In the genomic region with DNA sequence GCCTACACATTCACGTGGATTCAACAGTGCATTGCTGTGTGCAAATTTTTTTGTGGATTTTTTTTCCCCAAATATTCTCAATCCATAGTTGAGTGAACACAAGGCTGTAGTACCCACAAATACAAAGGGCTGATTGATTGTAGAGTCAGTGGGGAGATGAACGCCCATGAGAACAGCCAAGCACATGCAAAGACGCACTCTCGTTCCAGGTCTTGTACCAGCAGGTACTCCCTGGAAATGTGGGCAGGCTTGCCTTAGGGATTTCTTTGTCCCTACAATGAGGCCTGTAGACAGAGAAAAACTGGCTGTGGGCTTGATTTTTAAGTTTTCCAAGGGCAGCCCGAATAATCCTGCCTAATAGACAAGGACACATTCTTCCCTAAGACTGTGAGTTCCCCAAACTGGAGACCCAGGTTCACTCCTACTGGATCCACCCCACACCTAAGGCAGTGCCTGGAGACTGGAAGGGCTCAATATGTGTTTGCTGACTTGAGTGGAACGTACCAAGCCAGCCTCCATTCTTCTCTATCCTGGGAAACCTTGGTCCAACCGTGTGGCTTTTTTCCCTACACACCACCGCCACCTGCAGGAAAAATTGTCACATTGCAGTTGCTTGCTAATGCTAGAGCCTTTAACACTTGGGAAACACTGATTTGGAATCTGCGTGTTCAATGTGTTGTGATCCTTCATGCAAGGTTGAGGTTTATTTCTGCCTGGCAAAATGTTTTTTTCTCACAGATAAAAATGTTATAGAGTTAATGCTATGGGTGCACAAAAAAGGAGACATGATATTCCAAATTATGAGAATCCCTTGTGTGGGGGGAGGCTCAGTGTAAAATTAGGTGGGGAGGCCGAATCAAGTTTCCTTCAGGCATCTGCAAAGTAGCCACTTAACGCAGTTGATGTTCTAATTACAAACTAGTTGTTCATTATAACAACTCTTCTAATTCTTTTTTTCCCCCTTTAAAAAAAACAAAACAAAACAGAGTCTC, we compare ENCODE assay signal across 8 cellular contexts. TPM values are rescaled to one million over a fixed set of nuclear protein-coding genes. Genes with fewer than 3 reads are reported as not detected.
A peak's percentile ranks its signal among the peaks of the same experiment; 100 is the strongest.
DNase-seq lines count a peak whose midpoint lies in the region; ATAC-seq, FAIRE-seq and TF ChIP-seq lines count a peak whose summit lies in the region.

No MANE protein-coding gene starts in this region.

- no peak overlapping the region for H3K27ac Mint-ChIP-seq in activated naive CD8-positive, alpha-beta T cell treated with anti-CD3 and anti-CD28 coated beads, Interleukin-2, amount 50 U/mL, for 24 hours
- no peak overlapping the region for H3K27ac Mint-ChIP-seq in activated naive CD8-positive, alpha-beta T cell treated with anti-CD3 and anti-CD28 coated beads for 36 hours

- CTCF ChIA-PET in GM12878 (lab: Yijun Ruan, JAX): interaction anchor here (0.7 to 2.4 kb wide), 10 partner anchors 14 to 363 kb away, joined by 3 to 32 read pairs (median 4); no protein-coding TSS in a partner anchor

- no peak overlapping the region for H2AFZ ChIP-seq in GM12878 (ENCODE audit: control insufficient read depth, low read depth, low read length)

- RAD21 ChIA-PET in GM12878 (lab: Charles Lee; ENCODE audit: unreplicated experiment): interaction anchor here (1.1 to 2.3 kb wide), 5 partner anchors 48 to 602 kb away, joined by 3 to 16 read pairs (median 5); no protein-coding TSS in a partner anchor

- SMC1A ChIA-PET in GM12878 (lab: Charles Lee; ENCODE audit: uncharacterized antibody, unreplicated experiment): interaction anchor here (0.8 to 2.5 kb wide), 8 partner anchors 8 to 602 kb away, joined by 3 to 18 read pairs (median 4); no protein-coding TSS in a partner anchor

- in situ Hi-C loops in GM12878 (cut with MboI): loop anchor here (5.0 to 10.0 kb wide), 3 partner anchors 294 to 751 kb away; no protein-coding TSS in a partner anchor

- POLR2A ChIA-PET in GM12878 (lab: Charles Lee): interaction anchor here (0.9 kb wide), 1 partner anchor 292 kb away, joined by 5 read pairs; no protein-coding TSS in a partner anchor

- no peaks in the 10 kb centered on the region for H3K36me3 Mint-ChIP-seq in activated naive CD8-positive, alpha-beta T cell treated with anti-CD3 and anti-CD28 coated beads, Interleukin-2, amount 50 U/mL, for 24 hours (ENCODE audit: low read depth)
- no peaks in the 10 kb centered on the region for H3K36me3 Mint-ChIP-seq in activated naive CD8-positive, alpha-beta T cell treated with anti-CD3 and anti-CD28 coated beads for 36 hours

- H3K4me1 Mint-ChIP-seq in activated naive CD8-positive, alpha-beta T cell treated with anti-CD3 and anti-CD28 coated beads, Interleukin-2, amount 50 U/mL, for 24 hours: no peaks in the 10 kb centered on the region
- H3K4me1 Mint-ChIP-seq in activated naive CD8-positive, alpha-beta T cell treated with anti-CD3 and anti-CD28 coated beads for 36 hours: no peaks in the 10 kb centered on the region

- H3K27me3 Mint-ChIP-seq in activated naive CD8-positive, alpha-beta T cell treated with anti-CD3 and anti-CD28 coated beads, Interleukin-2, amount 50 U/mL, for 24 hours: no peaks in the 10 kb centered on the region
- no peaks in the 10 kb centered on the region for H3K27me3 Mint-ChIP-seq in activated naive CD8-positive, alpha-beta T cell treated with anti-CD3 and anti-CD28 coated beads for 36 hours

- TF ChIP-seq RAD21 in GM12878 (IDR thresholded peaks at IDR 0.05; ENCODE audit: insufficient read depth, low read depth, low read length): peak; percentile 84

- H3K4me3 Mint-ChIP-seq in activated naive CD8-positive, alpha-beta T cell treated with anti-CD3 and anti-CD28 coated beads, Interleukin-2, amount 50 U/mL, for 24 hours: no peak overlapping the region
- no peak overlapping the region for H3K4me3 Mint-ChIP-seq in activated naive CD8-positive, alpha-beta T cell treated with anti-CD3 and anti-CD28 coated beads for 36 hours

- H3K4me2 ChIP-seq in GM12878 (ENCODE audit: control insufficient read depth, insufficient read depth): no peak overlapping the region

- H3K4me3 ChIP-seq in HL-60 (replicated peaks; ENCODE audit: insufficient read depth, low read length) (no peak overlapping the region), GM12878 (no peak overlapping the region), spleen (no peak overlapping the region)

- H3K27ac ChIP-seq in HL-60 (replicated peaks): no peak overlapping the region
- H3K27ac ChIP-seq in GM12878 (ENCODE audit: control insufficient read depth, insufficient read depth): no peak overlapping the region
- no peak overlapping the region for H3K27ac ChIP-seq in spleen

- no peak overlapping the region for H3K9ac ChIP-seq in GM12878 (ENCODE audit: control insufficient read depth, insufficient read depth, low read length)

- no peaks in the 10 kb centered on the region for H3K9me3 Mint-ChIP-seq in activated naive CD8-positive, alpha-beta T cell treated with anti-CD3 and anti-CD28 coated beads, Interleukin-2, amount 50 U/mL, for 24 hours
- no peaks in the 10 kb centered on the region for H3K9me3 Mint-ChIP-seq in activated naive CD8-positive, alpha-beta T cell treated with anti-CD3 and anti-CD28 coated beads for 36 hours

- H3K36me3 ChIP-seq in GM12878 (ENCODE audit: control insufficient read depth in 2 of 2, insufficient read depth in 2 of 2, low read length in 1 of 2): no peaks in the 10 kb centered on the region
- H3K36me3 ChIP-seq in spleen: no peaks in the 10 kb centered on the region

- no peak for TF ChIP-seq EP300 in GM12878 (IDR thresholded peaks at IDR 0.05; ENCODE audit: borderline replicate concordance in 1 of 2, control insufficient read depth in 1 of 2, low read depth in 2 of 2, low read length in 2 of 2)

- H3K4me1 ChIP-seq in GM12878 (ENCODE audit: control insufficient read depth, insufficient read depth, low read length): no peaks in the 10 kb centered on the region
- no peaks in the 10 kb centered on the region for H3K4me1 ChIP-seq in spleen

- WGBS in GM12878 (ENCODE audit: insufficient coverage, insufficient replicate concordance, low lambda C conversion rate, missing lambda C conversion rate): 38% methylated on average over 11 of the region's 11 CpGs
- 47 to 59% (median 57%) methylated on average over 11 of the region's 11 CpGs for WGBS in spleen, 5 donors

- TF ChIP-seq POLR2A in GM12878 (IDR thresholded peaks at IDR 0.05; ENCODE audit: low read depth, low read length): no peak
- no peak for TF ChIP-seq POLR2A in spleen (IDR thresholded peaks at IDR 0.05)

- H3K27me3 ChIP-seq in HL-60 (ENCODE audit: insufficient read depth, poor library complexity, severe bottlenecking): no peaks in the 10 kb centered on the region
- no peaks in the 10 kb centered on the region; a peak in 1 of 4 replicates for H3K27me3 ChIP-seq in GM12878 (replicated peaks in 1 of 2; ENCODE audit: control insufficient read depth in 2 of 2, insufficient read depth in 2 of 2, low read length in 1 of 2)
- peaks cover 0 to 10% (median 0%) of the 10 kb centered on the region in 7 donors for H3K27me3 ChIP-seq in spleen (replicated peaks in 1 of 7)

- ATAC-seq in activated naive CD8-positive, alpha-beta T cell treated with anti-CD3 and anti-CD28 coated beads, Interleukin-2, amount 50 U/mL, for 24 hours: no peak
- peak; percentile 79 for ATAC-seq in GM12878
- no peak for ATAC-seq in GM19452 (IDR thresholded peaks at IDR 0.05; ENCODE audit: unreplicated experiment)

- intact Hi-C loops in GM12878 (cut with micrococcal nuclease; ENCODE audit: unreplicated experiment): loop anchor here (1.0 to 2.0 kb wide), 5 partner anchors 88 to 602 kb away; no protein-coding TSS in a partner anchor
- intact Hi-C loops in spleen (cut with DNase I; ENCODE audit: low total_unique reads): loop anchor here (5.0 to 10.0 kb wide), 2 partner anchors 604 to 619 kb away; no protein-coding TSS in a partner anchor

- no TSS peak for BruUV-seq in GM12878 (replicated peaks; lab: Mats Ljungman, UMichigan)

- H3K79me2 ChIP-seq in GM12878 (ENCODE audit: control insufficient read depth, insufficient read depth, low read length): no peaks in the 10 kb centered on the region

- H4K20me1 ChIP-seq in GM12878 (ENCODE audit: control insufficient read depth, insufficient read depth): no peaks in the 10 kb centered on the region

- DNase-seq in activated naive CD8-positive, alpha-beta T cell treated with anti-CD3 and anti-CD28 coated beads, Interleukin-2, amount 50 U/mL, for 24 hours: peak; percentile 16
- DNase-seq in activated naive CD8-positive, alpha-beta T cell treated with anti-CD3 and anti-CD28 coated beads for 36 hours: no peak
- DNase-seq in HL-60 (ENCODE audit: low read depth in 1 of 2, low spot score in 1 of 2): peak; percentile 17 to 49
- peak; percentile 88 for DNase-seq in NCI-H69 (lab: John Stamatoyannopoulos, UW)
- no peak for DNase-seq in GM12878 (ENCODE audit: low read depth, low spot score)
- peak; percentile 69 for DNase-seq in iPS DF 4.7 (ENCODE audit: extremely low read depth, low spot score)
- no peak for DNase-seq in spleen

- peak; percentile 72 for FAIRE-seq in GM12878 (lab: Jason Lieb, UNC)

- TF ChIP-seq CTCF in HL-60 (IDR thresholded peaks at IDR 0.05; ENCODE audit: insufficient read depth, low read length): peak; percentile 80
- peak; percentile 82 to 90 (median 86) for TF ChIP-seq CTCF in GM12878 (IDR thresholded peaks at IDR 0.05 in 2 of 3, conservative IDR thresholded peaks at IDR 0.05 in 1 of 3; ENCODE audit: control insufficient read depth in 2 of 3, extremely low read depth in 1 of 3, insufficient read depth in 1 of 3, low read depth in 3 of 3, low read length in 3 of 3)
- peak; percentile 60 to 88 (median 79) for TF ChIP-seq CTCF in spleen (IDR thresholded peaks at IDR 0.05 in 8 of 11, conservative IDR thresholded peaks at IDR 0.05 in 3 of 11)

- H3K9me3 ChIP-seq in GM12878 (replicated peaks; ENCODE audit: control insufficient read depth, insufficient read depth, low read length) (no peaks in the 10 kb centered on the region), spleen (no peaks in the 10 kb centered on the region)

RNA-seq across cellular contexts. Expression of gene PPP1R17, which starts 49.3 kb away (rescaled TPM):
- not detected for total RNA-seq in activated naive CD8-positive, alpha-beta T cell treated with anti-CD3 and anti-CD28 coated beads for 36 hours
- 0.21 TPM in 1 of 2 replicates, not detected in the other for total RNA-seq in GM12878 (2013; cell fraction: nucleolus; rRNA removed)
- total RNA-seq in GM12878 (2014; rRNA removed) (not detected in 2 replicates), GM12878 (2014; rRNA removed; fragmentation: Illumina TruSeq; extraction: Trizol) (not detected in 2 replicates), GM12878 (2021) (not detected in 2 replicates), spleen (under 1 TPM in 1 of 7 donors, not detected in 6; 0.40 TPM)
- not detected for polyA plus RNA-seq in GM12878 (2011; ENCODE audit: low read depth)
- polyA plus RNA-seq in GM12878 (2011; rRNA removed) (0.05 and 0.09 TPM in 2 replicates), GM12878 (2014; fragmentation: Illumina TruSeq; extraction: Trizol) (not detected in 2 replicates), GM12878 (2014; fragmentation: Nextera tagmentation; extraction: Ambion mirVana) (not detected), GM12878 (2014; rRNA removed) (not detected in 2 replicates), GM12878 (2016; fragmentation: Nextera tagmentation; extraction: Ambion mirVana) (under 1 TPM; 0.19 to 0.28 TPM), spleen (under 1 TPM in 1 of 3 donors, not detected in 2; 0.35 TPM)
- polyA plus RNA-seq in GM12878 (2011; cell fraction: cytosol; rRNA removed): not detected in 2 replicates
- not detected in 2 replicates for polyA plus RNA-seq in GM12878 (2011; cell fraction: nucleus; rRNA removed)
- polyA plus RNA-seq in GM12878 (2012): not detected in 2 replicates
- polyA minus RNA-seq in GM12878 (2011; rRNA and poly(A)+ RNA removed): 0.10 TPM in 1 of 2 replicates, not detected in the other
- polyA minus RNA-seq in GM12878 (2011; cell fraction: cytosol; rRNA and poly(A)+ RNA removed): not detected in 2 replicates
- 0.19 and 0.24 TPM in 2 replicates for polyA minus RNA-seq in GM12878 (2011; cell fraction: nucleus; rRNA and poly(A)+ RNA removed)

Comparison
In these comparisons a context has a peak if more than half of its experiments do, and no peak if none do; other contexts are left out.
1. DNase-seq: peak in activated naive CD8-positive, alpha-beta T cell treated with anti-CD3 and anti-CD28 coated beads, Interleukin-2, amount 50 U/mL, for 24 hours (single experiment), HL-60 (2 of 2), NCI-H69 (single experiment) and iPS DF 4.7 (single experiment); none in activated naive CD8-positive, alpha-beta T cell treated with anti-CD3 and anti-CD28 coated beads for 36 hours (single experiment), GM12878 (single experiment) and spleen (single experiment).
2. Peak in every context shown above with its lines, with median percentiles within 50 percentile points of each other: CTCF ChIP-seq.